ENCODE assay signal across 25 cellular contexts in the genomic region with DNA sequence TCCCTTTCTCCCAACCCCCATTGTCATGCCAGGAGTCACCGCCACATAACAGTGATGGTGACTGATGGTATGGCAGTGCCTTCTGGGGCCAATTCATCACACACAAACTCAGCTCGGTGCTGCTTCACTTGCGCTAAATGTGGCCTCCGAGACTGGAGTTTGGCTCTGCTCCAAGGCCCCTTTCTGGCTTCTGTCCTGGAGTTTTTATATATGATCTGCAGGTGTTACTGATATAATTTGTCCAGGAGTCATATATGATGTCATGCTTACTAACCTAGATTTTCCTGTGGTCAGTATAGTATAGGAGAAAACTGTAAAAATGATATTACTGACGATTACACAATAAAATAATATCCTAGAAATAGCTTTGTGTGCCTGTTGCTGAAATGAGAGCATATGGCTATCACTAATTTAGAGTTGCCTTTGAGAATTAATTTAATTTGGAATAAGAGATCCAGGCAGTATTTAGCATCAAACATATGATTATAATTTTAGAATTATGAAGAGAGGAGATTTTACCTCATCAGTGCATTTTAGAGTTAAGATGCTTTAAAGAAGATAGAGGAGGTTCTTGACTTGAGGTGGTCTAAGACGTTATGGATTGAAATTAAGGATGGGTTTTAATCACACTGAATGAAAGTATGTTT.
DNase-seq lines count a peak whose midpoint lies in the region; ATAC-seq and TF ChIP-seq lines count a peak whose summit lies in the region.
"Had no signal": no experiment of that assay in that cellular context is flagged by ENCODE, and none has a peak within 500 bp of the region (broad histone marks: within the 10 kb centered on the region; RNA-seq: fewer than 3 reads in every experiment).

No MANE protein-coding gene starts in this region.

- CTCF ChIA-PET in SK-N-SH (lab: Yijun Ruan, JAX): interaction anchor here (0.7 to 2.0 kb wide), 7 partner anchors 17 to 741 kb away, joined by 3 to 7 read pairs (median 3); no protein-coding TSS in a partner anchor

- H4K20me1 ChIP-seq in SK-N-SH (ENCODE audit: insufficient read depth): no peaks in the 10 kb centered on the region

- H3K9me3 Mint-ChIP-seq in activated naive CD4-positive, alpha-beta T cell treated with anti-CD3 and anti-CD28 coated beads, Interleukin-2, amount 50 U/mL, for 72 hours: peaks cover 0 to 6% of the 10 kb centered on the region in 2 donors
- peaks cover 3% of the 10 kb centered on the region for H3K9me3 Mint-ChIP-seq in glutamatergic neuron (ENCODE audit: unreplicated experiment)

- H3K4me3 ChIP-seq in BE2C (ENCODE audit: low read depth, low read length) (no peak overlapping the region), SK-N-SH (ENCODE audit: low read depth in 2 of 2, low read length in 1 of 2) (no peak overlapping the region)
- H3K4me3 ChIP-seq: body of pancreas, lung, mucosa of descending colon, ovary, right atrium auricular region, thoracic aorta, vagina had no signal

- H3K27me3 ChIP-seq in BE2C (no peaks in the 10 kb centered on the region), SK-N-SH (ENCODE audit: insufficient read depth) (no peaks in the 10 kb centered on the region)
- H3K27me3 ChIP-seq: body of pancreas, ovary, right atrium auricular region, vagina had no signal

- H3K36me3 ChIP-seq in BE2C (no peaks in the 10 kb centered on the region), SK-N-SH (replicated peaks in 1 of 2; ENCODE audit: control insufficient read depth in 1 of 2, insufficient read depth in 2 of 2, low read length in 1 of 2) (no peaks in the 10 kb centered on the region)
- H3K36me3 ChIP-seq: ovary, right atrium auricular region, thoracic aorta, vagina had no signal

- ATAC-seq in activated naive CD4-positive, alpha-beta T cell treated with anti-CD3 and anti-CD28 coated beads, Interleukin-2, amount 50 U/mL, for 72 hours: no peak
- ATAC-seq in GM21515 (IDR thresholded peaks at IDR 0.05; ENCODE audit: unreplicated experiment): no peak
- ATAC-seq: activated CD8-positive, alpha-beta T cell treated with anti-CD3 and anti-CD28 coated beads, Interleukin-2, amount 10 ng/mL, durations not matched to agents 7 days and 5 days; body of pancreas; mucosa of descending colon; stimulated activated naive CD8-positive, alpha-beta T cell treated with anti-CD3 and anti-CD28 coated beads, Interleukin-15, Interleukin-2, amounts not matched to agents 100 U/mL and 50 U/mL, for 24 hours; T-cell had no signal

- no peak overlapping the region for H2AFZ ChIP-seq in SK-N-SH (ENCODE audit: low read depth)

- H3K27ac ChIP-seq in SK-N-SH (ENCODE audit: low read depth in 2 of 2, low read length in 1 of 2): peak overlapping the region in 1 of 2 experiments; percentile 11; a peak in 1 of 4 replicates
- H3K27ac ChIP-seq: body of pancreas, ovary, right atrium auricular region, thoracic aorta, vagina had no signal

- no peaks in the 10 kb centered on the region for H3K9me3 ChIP-seq in BE2C
- peaks cover 9% of the 10 kb centered on the region; the same call in 1 of the 2 replicates for H3K9me3 ChIP-seq in SK-N-SH
- H3K9me3 ChIP-seq: body of pancreas, mucosa of descending colon, ovary, thoracic aorta had no signal

- peak; percentile 40 for TF ChIP-seq CTCF in BE2C (IDR thresholded peaks at IDR 0.05; ENCODE audit: low read depth, low read length)
- TF ChIP-seq CTCF in SK-N-SH (IDR thresholded peaks at IDR 0.05): no peak
- no peak for TF ChIP-seq CTCF in glutamatergic neuron (IDR thresholded peaks at IDR 0.05; ENCODE audit: partially characterized antibody, unreplicated experiment)

- H3K79me2 ChIP-seq in SK-N-SH (ENCODE audit: insufficient read depth): no peaks in the 10 kb centered on the region

- H3K4me1 Mint-ChIP-seq in glutamatergic neuron (ENCODE audit: low read depth, unreplicated experiment): peaks cover 3% of the 10 kb centered on the region

- H3K4me1 ChIP-seq in BE2C (peaks cover 6% of the 10 kb centered on the region; the same call in 1 of the 2 replicates), SK-N-SH (ENCODE audit: control insufficient read depth in 1 of 2, insufficient read depth in 2 of 2, low read depth in 1 of 2, low read length in 1 of 2) (peaks cover 0 to 5% of the 10 kb centered on the region in 2 experiments; a peak in 2 of 4 replicates)
- H3K4me1 ChIP-seq: body of pancreas, right atrium auricular region, vagina had no signal

- TF ChIP-seq EP300 in SK-N-SH (IDR thresholded peaks at IDR 0.05; ENCODE audit: borderline replicate concordance in 1 of 2, low read depth in 1 of 2, low read length in 1 of 2): peak in 1 of 2 experiments; percentile 70; a peak in 1 of 4 replicates

- TF ChIP-seq RAD21 in SK-N-SH (IDR thresholded peaks at IDR 0.05; ENCODE audit: low read length): peak; percentile 44

- no peak overlapping the region for H3K9ac ChIP-seq in SK-N-SH

- H3K4me3 Mint-ChIP-seq in glutamatergic neuron (ENCODE audit: unreplicated experiment): no peak overlapping the region
- H3K4me3 Mint-ChIP-seq: activated CD8-positive, alpha-beta T cell treated with anti-CD3 and anti-CD28 coated beads, Interleukin-2, amount 10 ng/mL, durations not matched to agents 7 days and 5 days; HFFc6; nephron; T-cell had no signal

- H3K27me3 Mint-ChIP-seq in glutamatergic neuron (ENCODE audit: unreplicated experiment): peaks cover 2% of the 10 kb centered on the region
- H3K27me3 Mint-ChIP-seq: T-cell had no signal

- 10% methylated on average over 6 of the region's 6 CpGs for WGBS in SK-N-SH (ENCODE audit: low lambda C conversion rate)

- peak; percentile 85 for DNase-seq in BE2C
- peak; percentile 25 for DNase-seq in DMS 273 treated with DMSO at 0.1 percent for 48 hours (lab: John Stamatoyannopoulos, UW)
- DNase-seq in NCI-H187 treated with DMSO at 0.1 percent for 48 hours (lab: John Stamatoyannopoulos, UW): peak; percentile 57
- DNase-seq in SK-N-SH: peak; percentile 44
- DNase-seq in activated naive CD4-positive, alpha-beta T cell treated with anti-CD3 and anti-CD28 coated beads, Interleukin-2, amount 50 U/mL, for 72 hours (ENCODE audit: low spot score in 2 of 2): no peak
- no peak for DNase-seq in glutamatergic neuron
- DNase-seq: activated CD8-positive, alpha-beta T cell treated with anti-CD3 and anti-CD28 coated beads, Interleukin-2, amount 10 ng/mL, durations not matched to agents 7 days and 5 days; activated effector memory CD4-positive, alpha-beta T cell treated with Interleukin-2 at 50 U/mL for 16 hours; activated T-cell treated with anti-CD3 and anti-CD28 coated beads for 4 hours; body of pancreas; HFFc6; IMR-90; mucosa of descending colon; NCI-H526 treated with DMSO at 0.1 percent for 48 hours; OCI-M1; ovary; stimulated activated CD4-positive, alpha-beta T cell treated with anti-CD3 and anti-CD28 coated beads, Interleukin-12 subunit alpha, Interleukin-12 subunit beta, amount 100 ng/mL, for 4 hours; stimulated activated naive CD8-positive, alpha-beta T cell treated with anti-CD3 and anti-CD28 coated beads, Interleukin-15, Interleukin-2, amounts not matched to agents 100 U/mL and 50 U/mL, for 24 hours; T-cell had no signal

- POLR2A ChIA-PET in SK-N-SH (lab: Yijun Ruan, JAX): interaction anchor here (1.4 kb wide), 1 partner anchor 685 kb away, joined by 3 read pairs; the partner anchor contains the start of gene PIK3R1

- H3K4me2 ChIP-seq in SK-N-SH: no peak overlapping the region

- peaks cover 0 to 3% of the 10 kb centered on the region in 2 donors for H3K36me3 Mint-ChIP-seq in activated naive CD4-positive, alpha-beta T cell treated with anti-CD3 and anti-CD28 coated beads, Interleukin-2, amount 50 U/mL, for 72 hours
- peaks cover 11% of the 10 kb centered on the region for H3K36me3 Mint-ChIP-seq in glutamatergic neuron (ENCODE audit: unreplicated experiment)

- H3F3A ChIP-seq in SK-N-SH (replicated peaks; ENCODE audit: insufficient read depth): no peaks in the 10 kb centered on the region

- no peak overlapping the region for H3K27ac Mint-ChIP-seq in activated naive CD4-positive, alpha-beta T cell treated with anti-CD3 and anti-CD28 coated beads, Interleukin-2, amount 50 U/mL, for 72 hours
- H3K27ac Mint-ChIP-seq in glutamatergic neuron (ENCODE audit: unreplicated experiment): no peak overlapping the region
- H3K27ac Mint-ChIP-seq: activated CD8-positive, alpha-beta T cell treated with anti-CD3 and anti-CD28 coated beads, Interleukin-2, amount 10 ng/mL, durations not matched to agents 7 days and 5 days; HFFc6; nephron; T-cell had no signal

- no peaks in the 10 kb centered on the region for H3K9me2 ChIP-seq in SK-N-SH

TF ChIP-seq in SK-N-SH, 30 proteins besides CTCF, POLR2A, EP300 and RAD21 (continues in another document):
- TF ChIP-seq FOXJ3 (CRISPR knock-in tag; IDR thresholded peaks at IDR 0.05) (no peak), SMC3 (IDR thresholded peaks at IDR 0.05; ENCODE audit: low read depth, low read length) (no peak), MXI1 (IDR thresholded peaks at IDR 0.05; ENCODE audit: low read depth, low read length) (0 out of 2 replicates have a peak, but pooled peaks have one; percentile 23), FOXM1 (IDR thresholded peaks at IDR 0.05; ENCODE audit: low read depth) (no peak)
- TF ChIP-seq, protein P1, sequence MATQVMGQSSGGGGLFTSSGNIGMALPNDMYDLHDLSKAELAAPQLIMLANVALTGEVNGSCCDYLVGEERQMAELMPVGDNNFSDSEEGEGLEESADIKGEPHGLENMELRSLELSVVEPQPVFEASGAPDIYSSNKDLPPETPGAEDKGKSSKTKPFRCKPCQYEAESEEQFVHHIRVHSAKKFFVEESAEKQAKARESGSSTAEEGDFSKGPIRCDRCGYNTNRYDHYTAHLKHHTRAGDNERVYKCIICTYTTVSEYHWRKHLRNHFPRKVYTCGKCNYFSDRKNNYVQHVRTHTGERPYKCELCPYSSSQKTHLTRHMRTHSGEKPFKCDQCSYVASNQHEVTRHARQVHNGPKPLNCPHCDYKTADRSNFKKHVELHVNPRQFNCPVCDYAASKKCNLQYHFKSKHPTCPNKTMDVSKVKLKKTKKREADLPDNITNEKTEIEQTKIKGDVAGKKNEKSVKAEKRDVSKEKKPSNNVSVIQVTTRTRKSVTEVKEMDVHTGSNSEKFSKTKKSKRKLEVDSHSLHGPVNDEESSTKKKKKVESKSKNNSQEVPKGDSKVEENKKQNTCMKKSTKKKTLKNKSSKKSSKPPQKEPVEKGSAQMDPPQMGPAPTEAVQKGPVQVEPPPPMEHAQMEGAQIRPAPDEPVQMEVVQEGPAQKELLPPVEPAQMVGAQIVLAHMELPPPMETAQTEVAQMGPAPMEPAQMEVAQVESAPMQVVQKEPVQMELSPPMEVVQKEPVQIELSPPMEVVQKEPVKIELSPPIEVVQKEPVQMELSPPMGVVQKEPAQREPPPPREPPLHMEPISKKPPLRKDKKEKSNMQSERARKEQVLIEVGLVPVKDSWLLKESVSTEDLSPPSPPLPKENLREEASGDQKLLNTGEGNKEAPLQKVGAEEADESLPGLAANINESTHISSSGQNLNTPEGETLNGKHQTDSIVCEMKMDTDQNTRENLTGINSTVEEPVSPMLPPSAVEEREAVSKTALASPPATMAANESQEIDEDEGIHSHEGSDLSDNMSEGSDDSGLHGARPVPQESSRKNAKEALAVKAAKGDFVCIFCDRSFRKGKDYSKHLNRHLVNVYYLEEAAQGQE (IDR thresholded peaks at IDR 0.05; ENCODE audit: low read depth, low read length): no peak

Comparison
In these comparisons a context has a peak if more than half of its experiments do, and no peak if none do; other contexts are left out.
1. DNase-seq: peak in BE2C (single experiment), DMS 273 treated with DMSO at 0.1 percent for 48 hours (single experiment), NCI-H187 treated with DMSO at 0.1 percent for 48 hours (single experiment) and SK-N-SH (single experiment); none in activated naive CD4-positive, alpha-beta T cell treated with anti-CD3 and anti-CD28 coated beads, Interleukin-2, amount 50 U/mL, for 72 hours (0 of 2) and glutamatergic neuron (single experiment).